8 cellular contexts compared by ENCODE assay signal in genomic region chr1:153671623-153672353, GRCh38. TPM values are rescaled to one million over a fixed set of nuclear protein-coding genes. Genes with fewer than 3 reads are reported as not detected.
A peak's percentile ranks its signal among the peaks of the same experiment; 100 is the strongest.
DNase-seq lines count a peak whose midpoint lies in the region; ATAC-seq and TF ChIP-seq lines count a peak whose summit lies in the region.
"Not testable (repeated sequence)": the region's sequence is repeated elsewhere in the genome, so short reads cannot be mapped to it uniquely, and the experiment has no call there.

No MANE protein-coding gene starts in this region.

- H3K9me3 ChIP-seq in DND-41 (ENCODE audit: insufficient read depth, low read length, severe bottlenecking); HCT116 (ENCODE audit: control insufficient read depth in 1 of 2, insufficient read depth in 1 of 2, low read depth in 1 of 2, low read length in 2 of 2); stomach: not testable (repeated sequence)

- not testable (repeated sequence) for H3K4me3 Mint-ChIP-seq in natural killer cell treated with Interleukin-12 subunit alpha and Interleukin-12 subunit beta and Interleukin-15 and Interleukin-18, amount 100 ng/mL, for 72 hours

- TF ChIP-seq EP300 in stomach (IDR thresholded peaks at IDR 0.05): not testable (repeated sequence)

- H3K4me1 ChIP-seq in DND-41 (ENCODE audit: insufficient read depth, low read length) (peaks cover 35% of the 10 kb centered on the region), HCT116 (ENCODE audit: control insufficient read depth in 1 of 2, insufficient read depth in 2 of 2, low read length in 2 of 2) (peaks cover 10 to 24% of the 10 kb centered on the region in 2 experiments), stomach (peaks cover 21 to 33% (median 29%) of the 10 kb centered on the region in 4 donors)

- TF ChIP-seq POLR2A in HCT116 (IDR thresholded peaks at IDR 0.05; ENCODE audit: borderline replicate concordance, extremely low read depth, insufficient read depth, insufficient read length); stomach (IDR thresholded peaks at IDR 0.05): not testable (repeated sequence)

- H3K27me3 Mint-ChIP-seq in natural killer cell treated with Interleukin-12 subunit alpha and Interleukin-12 subunit beta and Interleukin-15 and Interleukin-18, amount 100 ng/mL, for 72 hours: not testable (repeated sequence)

- peaks cover 12% of the 10 kb centered on the region for H3K36me3 Mint-ChIP-seq in natural killer cell treated with Interleukin-12 subunit alpha and Interleukin-12 subunit beta and Interleukin-15 and Interleukin-18, amount 100 ng/mL, for 72 hours

- not testable (repeated sequence) for H3K27me3 ChIP-seq in DND-41 (ENCODE audit: insufficient read depth, low read length, poor library complexity); HCT116 (ENCODE audit: insufficient read depth, low read length); stomach

- H2AFZ ChIP-seq in DND-41 (ENCODE audit: low read depth, low read length) (peak overlapping the region; percentile 91), HCT116 (ENCODE audit: low read depth, low read length, poor library complexity, severe bottlenecking) (peak overlapping the region; percentile 99)

- H3K4me2 ChIP-seq in DND-41 (ENCODE audit: insufficient read depth, low read length): peak overlapping the region; percentile 73
- peak overlapping the region; percentile 74 for H3K4me2 ChIP-seq in HCT116 (ENCODE audit: low read length)

- POLR2A ChIA-PET in HCT116 (lab: Charles Lee): interaction anchor here (0.5 to 2.5 kb wide), 10 partner anchors 9 to 319 kb away, joined by 3 to 10 read pairs (median 6); partner anchors contain the start of genes INTS3, RPS27 and SLC27A3

- DNase-seq in DND-41: peak; percentile 76
- DNase-seq in HCT116 (ENCODE audit: low read depth, low spot score); fibroblast of the aortic adventitia (ENCODE audit: low read depth); natural killer cell treated with Interleukin-12 subunit alpha and Interleukin-12 subunit beta and Interleukin-15 and Interleukin-18, amount 100 ng/mL, for 72 hours (ENCODE audit: low spot score); stomach: not testable (repeated sequence)
- peak; percentile 65 for DNase-seq in MV-4-11 (lab: John Stamatoyannopoulos, UW)
- peak; percentile 26 for DNase-seq in activated effector memory CD4-positive, alpha-beta T cell treated with Interleukin-2 at 50 U/mL for 16 hours

- H3K4me1 Mint-ChIP-seq in natural killer cell treated with Interleukin-12 subunit alpha and Interleukin-12 subunit beta and Interleukin-15 and Interleukin-18, amount 100 ng/mL, for 72 hours (ENCODE audit: low read depth in 2 of 2): peaks cover 10 to 31% of the 10 kb centered on the region in 2 donors

- ATAC-seq in DND-41 (ENCODE audit: insufficient read depth, low read depth) (peak; percentile 41), HCT116 (peak; percentile 67), SK-N-SH treated with all-trans-retinoic acid at 6 μM for 48 hours (peak; percentile 71)
- peak; percentile 26 to 31 for ATAC-seq in natural killer cell treated with Interleukin-12 subunit alpha and Interleukin-12 subunit beta and Interleukin-15 and Interleukin-18, amount 100 ng/mL, for 72 hours

- 6 to 10% (median 7%) methylated on average over 28 of the region's 28 CpGs for WGBS in stomach, 5 donors

- TF ChIP-seq CTCF in DND-41 (IDR thresholded peaks at IDR 0.05; ENCODE audit: borderline replicate concordance, extremely low read depth, low read length, poor library complexity, severe bottlenecking): peak; percentile 30
- TF ChIP-seq CTCF in HCT116 (IDR thresholded peaks at IDR 0.05 in 2 of 3, conservative IDR thresholded peaks at IDR 0.05 in 1 of 3; ENCODE audit: borderline replicate concordance in 1 of 3, insufficient read depth in 1 of 3, low read depth in 2 of 3, low read length in 2 of 3); fibroblast of the aortic adventitia (IDR thresholded peaks at IDR 0.05; ENCODE audit: insufficient read depth, low read length); stomach (IDR thresholded peaks at IDR 0.05): not testable (repeated sequence)

- peaks cover 41% of the 10 kb centered on the region for H3K79me2 ChIP-seq in DND-41 (ENCODE audit: insufficient read depth, low read length)
- H3K79me2 ChIP-seq in HCT116 (ENCODE audit: insufficient read depth, low read length): peaks cover 40% of the 10 kb centered on the region

- RAD21 ChIA-PET in HCT116 (lab: Charles Lee; ENCODE audit: low non-redundant PET in 1 of 2, low total read pairs in 2 of 2, uncharacterized antibody in 2 of 2, unreplicated experiment in 2 of 2): interaction anchor here (0.8 to 1.6 kb wide), 3 partner anchors 104 to 316 kb away, joined by 3 read pairs; partner anchors contain the start of genes RAB13 (in 1 of the 2) and SLC27A3 (in 1 of the 2)

- intact Hi-C loops in HCT116 (cut with micrococcal nuclease): loop anchor here (1.0 to 10.0 kb wide), 2 partner anchors 99 to 103 kb away; partner anchors contain the start of gene SLC27A3
- intact Hi-C loops in stomach (cut with DNase I; ENCODE audit: low total_unique reads): not testable (repeated sequence)

- not testable (repeated sequence) for H3K9me2 ChIP-seq in HCT116 (ENCODE audit: insufficient read depth)

- peak overlapping the region; percentile 78 for H3K27ac ChIP-seq in DND-41 (ENCODE audit: low read length)
- H3K27ac ChIP-seq in HCT116 (ENCODE audit: low read depth, low read length): peak overlapping the region; percentile 80
- H3K27ac ChIP-seq in stomach: peak overlapping the region; percentile 86 to 92 (median 91)

- peak overlapping the region; percentile 56 for H3K9ac ChIP-seq in DND-41 (ENCODE audit: low read depth, low read length)
- peak overlapping the region; percentile 55 for H3K9ac ChIP-seq in HCT116 (ENCODE audit: low read length)

- CTCF ChIA-PET in HCT116 (lab: Charles Lee): interaction anchor here (0.6 to 1.6 kb wide), 5 partner anchors 25 to 314 kb away, joined by 3 to 6 read pairs (median 5); partner anchors contain the start of gene RAB13

- H3K9me3 Mint-ChIP-seq in natural killer cell treated with Interleukin-12 subunit alpha and Interleukin-12 subunit beta and Interleukin-15 and Interleukin-18, amount 100 ng/mL, for 72 hours: not testable (repeated sequence)

- TF ChIP-seq RAD21 in HCT116 (IDR thresholded peaks at IDR 0.05; ENCODE audit: low read depth): 0 out of 2 replicates have a peak, but pooled peaks have one; percentile 2

- H3K36me3 ChIP-seq in DND-41 (ENCODE audit: insufficient read depth, low read length) (peaks cover 37% of the 10 kb centered on the region), HCT116 (ENCODE audit: control insufficient read depth in 1 of 2, insufficient read depth in 2 of 2, low read length in 2 of 2) (peaks cover 22 to 32% of the 10 kb centered on the region in 2 experiments), stomach (peaks cover 21 to 29% (median 26%) of the 10 kb centered on the region in 4 donors)

- TSS peak; percentile 76 for BruUV-seq in HCT116 (replicated peaks; lab: Mats Ljungman, UMichigan)

- not testable (repeated sequence) for H3K27ac Mint-ChIP-seq in natural killer cell treated with Interleukin-12 subunit alpha and Interleukin-12 subunit beta and Interleukin-15 and Interleukin-18, amount 100 ng/mL, for 72 hours

- H3K4me3 ChIP-seq in DND-41 (ENCODE audit: low read depth in 1 of 2, low read length in 2 of 2) (peak overlapping the region; percentile 25 to 65; a peak in 3 of 4 replicates), HCT116 (replicated peaks in 1 of 2; ENCODE audit: low read depth in 1 of 2, low read length in 2 of 2) (peak overlapping the region; percentile 39 to 54), fibroblast of the aortic adventitia (ENCODE audit: low read depth, low read length) (peak overlapping the region; percentile 51), stomach (peak overlapping the region; percentile 73 to 91 (median 82))

- peaks cover 19% of the 10 kb centered on the region; the same call in 1 of the 2 replicates for H4K20me1 ChIP-seq in DND-41 (ENCODE audit: insufficient read depth, low read length)
- not testable (repeated sequence) for H4K20me1 ChIP-seq in HCT116 (ENCODE audit: insufficient read depth)

RNA-seq across cellular contexts. Expression of gene ILF2, which starts 1.0 kb away (rescaled TPM):
- 335 TPM for total RNA-seq in HCT116 (2021; ENCODE audit: unreplicated experiment)
- 267 and 324 TPM in 2 replicates for polyA plus RNA-seq in HCT116 (2012)
- 154 and 189 TPM in 2 replicates for total RNA-seq in fibroblast of the aortic adventitia (ENCODE audit: low replicate concordance)
- 100 to 1,000 TPM; 198 to 210 TPM for total RNA-seq in natural killer cell treated with Interleukin-12 subunit alpha and Interleukin-12 subunit beta and Interleukin-15 and Interleukin-18, amount 100 ng/mL, for 72 hours
- total RNA-seq in stomach: 100 to 1,000 TPM in 1 of 5 donors, 10 to 100 TPM in 4; 17.1 to 138 (median 41.5) TPM
- 100 to 1,000 TPM in 1 of 3 donors, 10 to 100 TPM in 2; 49.1 to 103 (median 98.9) TPM for polyA plus RNA-seq in stomach

RNA-seq across cellular contexts. Expression of gene NPR1, which starts 6.7 kb away (rescaled TPM):
- total RNA-seq in HCT116 (2021; ENCODE audit: unreplicated experiment): 0.07 TPM
- polyA plus RNA-seq in HCT116 (2012): 0.01 TPM in 1 of 2 replicates, not detected in the other
- 1.5 and 24.0 TPM in 2 replicates for total RNA-seq in fibroblast of the aortic adventitia (ENCODE audit: low replicate concordance)
- not detected for total RNA-seq in natural killer cell treated with Interleukin-12 subunit alpha and Interleukin-12 subunit beta and Interleukin-15 and Interleukin-18, amount 100 ng/mL, for 72 hours
- total RNA-seq in stomach: 10 to 100 TPM in 2 of 5 donors, 1 to 10 TPM in 3; 5.4 to 39.7 (median 6.6) TPM
- polyA plus RNA-seq in stomach: 1 to 10 TPM; 1.4 to 5.7 (median 2.4) TPM

RNA-seq across cellular contexts. Expression of gene SNAPIN, which starts 13.3 kb away (rescaled TPM):
- 39.1 TPM for total RNA-seq in HCT116 (2021; ENCODE audit: unreplicated experiment)
- 25.9 and 36.2 TPM in 2 replicates for polyA plus RNA-seq in HCT116 (2012)
- 16.7 and 68.8 TPM in 2 replicates for total RNA-seq in fibroblast of the aortic adventitia (ENCODE audit: low replicate concordance)
- 10 to 100 TPM; 23.9 to 42.5 TPM for total RNA-seq in natural killer cell treated with Interleukin-12 subunit alpha and Interleukin-12 subunit beta and Interleukin-15 and Interleukin-18, amount 100 ng/mL, for 72 hours
- total RNA-seq in stomach: 10 to 100 TPM; 14.9 to 82.9 (median 15.6) TPM
- polyA plus RNA-seq in stomach: 10 to 100 TPM; 29.4 to 35.5 (median 29.5) TPM

RNA-seq across cellular contexts. Expression of gene CHTOP, which starts 37.9 kb away (rescaled TPM):
- total RNA-seq in HCT116 (2021; ENCODE audit: unreplicated experiment) (110 TPM), fibroblast of the aortic adventitia (ENCODE audit: low replicate concordance) (26.8 and 44.6 TPM in 2 replicates), stomach (100 to 1,000 TPM in 1 of 5 donors, 10 to 100 TPM in 4; 21.7 to 111 (median 74.3) TPM)
- polyA plus RNA-seq in HCT116 (2012): 86.3 and 88.6 TPM in 2 replicates
- 10 to 100 TPM; 82.1 to 96.8 TPM for total RNA-seq in natural killer cell treated with Interleukin-12 subunit alpha and Interleukin-12 subunit beta and Interleukin-15 and Interleukin-18, amount 100 ng/mL, for 72 hours
- polyA plus RNA-seq in stomach: 10 to 100 TPM; 41.3 to 53.2 (median 46.0) TPM

RNA-seq across cellular contexts. Expression of gene S100A1, which starts 43.6 kb away (rescaled TPM):
- 0.30 TPM for total RNA-seq in HCT116 (2021; ENCODE audit: unreplicated experiment)
- polyA plus RNA-seq in HCT116 (2012): 1.8 and 2.1 TPM in 2 replicates
- total RNA-seq in fibroblast of the aortic adventitia (ENCODE audit: low replicate concordance): 0.54 and 2.9 TPM in 2 replicates
- total RNA-seq in natural killer cell treated with Interleukin-12 subunit alpha and Interleukin-12 subunit beta and Interleukin-15 and Interleukin-18, amount 100 ng/mL, for 72 hours: not detected
- not detected for total RNA-seq in stomach
- polyA plus RNA-seq in stomach: 10 to 100 TPM in 2 of 3 donors, 1 to 10 TPM in 1; 5.7 to 64.8 (median 45.5) TPM
